Comparison of ENCODE assay signal across 15 cellular contexts in genomic region chr10:10629512-10629911, GRCh38.
DNase-seq lines count a peak whose midpoint lies in the region; ATAC-seq and TF ChIP-seq lines count a peak whose summit lies in the region.
"Had no signal": no experiment of that assay in that cellular context is flagged by ENCODE, and none has a peak within 500 bp of the region (broad histone marks: within the 10 kb centered on the region; RNA-seq: fewer than 3 reads in every experiment).

No MANE protein-coding gene starts in this region.

- no peaks in the 10 kb centered on the region for H3K9me3 ChIP-seq in GM23248 (ENCODE audit: low read depth)
- H3K9me3 ChIP-seq in effector memory CD4-positive, alpha-beta T cell (ENCODE audit: control insufficient read depth, low read length), result no peaks in the 10 kb centered on the region
- H3K9me3 ChIP-seq: BE2C, HAP-1 had no signal

- H3K36me3 ChIP-seq in GM23248 (ENCODE audit: low read depth), result no peaks in the 10 kb centered on the region
- no peaks in the 10 kb centered on the region for H3K36me3 ChIP-seq in effector memory CD4-positive, alpha-beta T cell (ENCODE audit: control insufficient read depth, insufficient read depth, low read length)
- H3K36me3 ChIP-seq: BE2C, HAP-1 had no signal

- H3K79me2 ChIP-seq in GM23248 (ENCODE audit: insufficient read depth), result no peaks in the 10 kb centered on the region

- peak; percentile 6 for DNase-seq in GM23248
- peak; percentile 22 for DNase-seq in SK-MEL-5 (ENCODE audit: low read depth, low spot score)
- DNase-seq in fibroblast of pulmonary artery (ENCODE audit: low read depth), result peak; percentile 86
- no peak for DNase-seq in sciatic nerve (ENCODE audit: low spot score)
- DNase-seq in SKM-1 (lab: John Stamatoyannopoulos, UW; ENCODE audit: unreplicated experiment), result no peak
- no peak for DNase-seq in effector memory CD4-positive, alpha-beta T cell
- DNase-seq: BE2C; CD4-positive, alpha-beta memory T cell; COR-L47; DMS153; DMS79 treated with DMSO at 0.1 percent for 48 hours; EL had no signal

- H3K4me2 ChIP-seq in GM23248 (ENCODE audit: unreplicated experiment), result no peak overlapping the region
- H3K4me2 ChIP-seq: A549 had no signal

- no peaks in the 10 kb centered on the region for H4K20me1 ChIP-seq in GM23248 (ENCODE audit: insufficient read depth)

- no peak overlapping the region for H3K9ac ChIP-seq in GM23248

- in situ Hi-C loops in GM23248 (cut with MboI), result no loop called here
- in situ Hi-C loops in SK-MEL-5 (cut with HindIII; ENCODE audit: low pct_unique_long_range_greater_than_20kb, low sequenced_read_pairs), result no loop called here

- WGBS in GM23248 (ENCODE audit: low coverage in 1 of 2, low lambda C conversion rate in 2 of 2, missing lambda C conversion rate in 2 of 2), 2 experiments, result 32 to 63% methylated on average over 3 of the region's 3 CpGs

- H3K27ac ChIP-seq in GM23248, result no peak overlapping the region
- H3K27ac ChIP-seq in effector memory CD4-positive, alpha-beta T cell (ENCODE audit: insufficient read depth, low read length, poor library complexity, severe bottlenecking), result no peak overlapping the region
- H3K27ac ChIP-seq: A549, C4-2B had no signal

- no peaks in the 10 kb centered on the region for H3K4me1 ChIP-seq in GM23248 (ENCODE audit: insufficient read depth)
- H3K4me1 ChIP-seq in effector memory CD4-positive, alpha-beta T cell (ENCODE audit: control insufficient read depth, insufficient read depth, low read length, poor library complexity, severe bottlenecking), result no peaks in the 10 kb centered on the region
- H3K4me1 ChIP-seq: A549, BE2C, HAP-1 had no signal

- no peaks in the 10 kb centered on the region; the same call in 1 of the 2 replicates for H3K27me3 ChIP-seq in GM23248 (replicated peaks; ENCODE audit: insufficient read depth)
- H3K27me3 ChIP-seq in effector memory CD4-positive, alpha-beta T cell (replicated peaks; ENCODE audit: control insufficient read depth, insufficient read depth, low read length, poor library complexity, severe bottlenecking), result no peaks in the 10 kb centered on the region
- H3K27me3 ChIP-seq: BE2C had no signal

- ATAC-seq in sciatic nerve, result peak; percentile 56
- ATAC-seq: A549 had no signal

- no peaks in the 10 kb centered on the region for H3K9me2 ChIP-seq in GM23248 (ENCODE audit: insufficient read depth)

- H2AFZ ChIP-seq in GM23248, result no peak overlapping the region

- TF ChIP-seq CTCF in fibroblast of pulmonary artery (IDR thresholded peaks at IDR 0.05; ENCODE audit: low read length, missing control alignments), result no peak

- intact Hi-C loops in sciatic nerve (cut with DNase I), result no loop called here

- H3K4me3 ChIP-seq in GM23248, result no peak overlapping the region
- H3K4me3 ChIP-seq in fibroblast of pulmonary artery (replicated peaks; ENCODE audit: low read depth, low read length), result no peak overlapping the region
- H3K4me3 ChIP-seq in effector memory CD4-positive, alpha-beta T cell (ENCODE audit: insufficient read depth, low read depth, low read length, poor library complexity, severe bottlenecking), result no peak overlapping the region
- H3K4me3 ChIP-seq: A549, HAP-1 had no signal

- H3F3A ChIP-seq in GM23248 (ENCODE audit: insufficient read depth), result no peaks in the 10 kb centered on the region

Comparison
In these comparisons a context has a peak if more than half of its experiments do, and no peak if none do; other contexts are left out.
1. DNase-seq: peak in GM23248 (single experiment), SK-MEL-5 (single experiment) and fibroblast of pulmonary artery (single experiment); none in sciatic nerve (single experiment), SKM-1 (single experiment) and effector memory CD4-positive, alpha-beta T cell (0 of 3).